In genomic region chr2:157355618-157356017, GRCh38 we compare ENCODE assay signal across 19 cellular contexts. TPM values are rescaled to one million over a fixed set of nuclear protein-coding genes. Genes with fewer than 3 reads are reported as not detected.
DNase-seq lines count a peak whose midpoint lies in the region; ATAC-seq lines count a peak whose summit lies in the region.
"Had no signal": no experiment of that assay in that cellular context is flagged by ENCODE, and none has a peak within 500 bp of the region (broad histone marks: within the 10 kb centered on the region; RNA-seq: fewer than 3 reads in every experiment).

No MANE protein-coding gene starts in this region.

- H3K4me3 Mint-ChIP-seq in activated T-helper 1 cell treated with anti-CD3 and anti-CD28 coated beads, Interleukin-12 subunit alpha, Interleukin-12 subunit beta, Interleukin-2, Interleukin-4 antibody, amounts not matched to agents 30 ng/mL and 10 ng/mL and 1 ng/mL, durations not matched to agents 14 hours and 24 hours and 36 hours: no peak overlapping the region
- H3K4me3 Mint-ChIP-seq: activated B cell treated with CpG ODN at 0.5 μM for 24 hours; activated CD8-positive, alpha-beta memory T cell treated with anti-CD3 and anti-CD28 coated beads, Interleukin-2, amount 10 ng/mL, durations not matched to agents 7 days and 5 days; HFFc6; mesothelial cell of epicardium had no signal

- H3K9me3 Mint-ChIP-seq in activated T-helper 1 cell treated with anti-CD3 and anti-CD28 coated beads, Interleukin-12 subunit alpha, Interleukin-12 subunit beta, Interleukin-2, Interleukin-4 antibody, amounts not matched to agents 30 ng/mL and 10 ng/mL and 1 ng/mL, durations not matched to agents 14 hours and 24 hours and 36 hours: peaks cover 16% of the 10 kb centered on the region
- H3K9me3 Mint-ChIP-seq: HFFc6, mesothelial cell of epicardium had no signal

- peaks cover 2% of the 10 kb centered on the region for H3K27me3 Mint-ChIP-seq in activated T-helper 1 cell treated with anti-CD3 and anti-CD28 coated beads, Interleukin-12 subunit alpha, Interleukin-12 subunit beta, Interleukin-2, Interleukin-4 antibody, amounts not matched to agents 30 ng/mL and 10 ng/mL and 1 ng/mL, durations not matched to agents 14 hours and 24 hours and 36 hours (ENCODE audit: insufficient read depth)
- H3K27me3 Mint-ChIP-seq: activated B cell treated with CpG ODN at 0.5 μM for 24 hours; activated CD8-positive, alpha-beta memory T cell treated with anti-CD3 and anti-CD28 coated beads, Interleukin-2, amount 10 ng/mL, durations not matched to agents 7 days and 5 days had no signal

- peaks cover 13% of the 10 kb centered on the region for H3K36me3 Mint-ChIP-seq in activated T-helper 1 cell treated with anti-CD3 and anti-CD28 coated beads, Interleukin-12 subunit alpha, Interleukin-12 subunit beta, Interleukin-2, Interleukin-4 antibody, amounts not matched to agents 30 ng/mL and 10 ng/mL and 1 ng/mL, durations not matched to agents 14 hours and 24 hours and 36 hours (ENCODE audit: low read depth)
- H3K36me3 Mint-ChIP-seq: mesothelial cell of epicardium had no signal

- in situ Hi-C loops in ACHN (cut with HindIII; ENCODE audit: low pct_ligation_motif_present, low pct_unique_long_range_greater_than_20kb, low sequenced_read_pairs): no loop called here

- H3K4me1 Mint-ChIP-seq in activated T-helper 1 cell treated with anti-CD3 and anti-CD28 coated beads, Interleukin-12 subunit alpha, Interleukin-12 subunit beta, Interleukin-2, Interleukin-4 antibody, amounts not matched to agents 30 ng/mL and 10 ng/mL and 1 ng/mL, durations not matched to agents 14 hours and 24 hours and 36 hours (ENCODE audit: low read depth): no peaks in the 10 kb centered on the region
- H3K4me1 Mint-ChIP-seq: activated CD8-positive, alpha-beta memory T cell treated with anti-CD3 and anti-CD28 coated beads, Interleukin-2, amount 10 ng/mL, durations not matched to agents 7 days and 5 days; mesothelial cell of epicardium had no signal

- DNase-seq in ACHN (peak; percentile 4), H7 (peak; percentile 11), adipocyte (ENCODE audit: low read depth) (peak; percentile 40), iPS-NIHi11 (ENCODE audit: low spot score) (peak; percentile 13), Right ventricle myocardium superior (no peak)
- DNase-seq in stimulated activated CD4-positive, alpha-beta T cell treated with anti-CD3 and anti-CD28 coated beads, Interleukin-15, amount 100 ng/mL, for 24 hours: no peak
- DNase-seq in activated T-helper 1 cell treated with anti-CD3 and anti-CD28 coated beads, Interleukin-12 subunit alpha, Interleukin-12 subunit beta, Interleukin-2, Interleukin-4 antibody, amounts not matched to agents 30 ng/mL and 10 ng/mL and 1 ng/mL, durations not matched to agents 14 hours and 24 hours and 36 hours (ENCODE audit: low spot score): no peak
- DNase-seq: activated B cell treated with CpG ODN at 0.5 μM for 24 hours; activated CD8-positive, alpha-beta memory T cell treated with anti-CD3 and anti-CD28 coated beads, Interleukin-2, amount 10 ng/mL, durations not matched to agents 7 days and 5 days; activated gamma-delta T cell treated with Interleukin-2 at 50 U/mL for 16 hours; glutamatergic neuron; HFFc6; NCI-H2081; NCI-H748 treated with DMSO at 0.1 percent for 48 hours; stimulated activated CD4-positive, alpha-beta T cell treated with anti-CD3 and anti-CD28 coated beads, Interleukin-2, amount 100 ng/mL, for 24 hours had no signal

- H3K27ac Mint-ChIP-seq in activated T-helper 1 cell treated with anti-CD3 and anti-CD28 coated beads, Interleukin-12 subunit alpha, Interleukin-12 subunit beta, Interleukin-2, Interleukin-4 antibody, amounts not matched to agents 30 ng/mL and 10 ng/mL and 1 ng/mL, durations not matched to agents 14 hours and 24 hours and 36 hours: no peak overlapping the region
- H3K27ac Mint-ChIP-seq: activated B cell treated with CpG ODN at 0.5 μM for 24 hours; activated CD8-positive, alpha-beta memory T cell treated with anti-CD3 and anti-CD28 coated beads, Interleukin-2, amount 10 ng/mL, durations not matched to agents 7 days and 5 days; HFFc6; mesothelial cell of epicardium had no signal

- H3K36me3 ChIP-seq in H7 (replicated peaks; ENCODE audit: control insufficient read depth, insufficient read depth, low read length) (no peaks in the 10 kb centered on the region), adipocyte (ENCODE audit: control insufficient read depth, insufficient read depth, low read length, severe bottlenecking) (no peaks in the 10 kb centered on the region)
- H3K36me3 ChIP-seq: ascending aorta had no signal

- H3K4me3 ChIP-seq in H7 (ENCODE audit: insufficient read depth, low read depth, low read length) (no peak overlapping the region), adipocyte (ENCODE audit: low read length) (no peak overlapping the region)
- H3K4me3 ChIP-seq: ascending aorta had no signal

- H3K4me1 ChIP-seq in adipocyte (ENCODE audit: control insufficient read depth, insufficient read depth, low read length): no peaks in the 10 kb centered on the region
- H3K4me1 ChIP-seq: ascending aorta had no signal

- intact Hi-C loops in Right ventricle myocardium superior (cut with DNase I): no loop called here
- intact Hi-C loops in activated T-helper 1 cell treated with anti-CD3 and anti-CD28 coated beads, Interleukin-12 subunit alpha, Interleukin-12 subunit beta, Interleukin-2, Interleukin-4 antibody, amounts not matched to agents 30 ng/mL and 10 ng/mL and 1 ng/mL, durations not matched to agents 14 hours and 24 hours and 36 hours (cut with micrococcal nuclease): no loop called here

- no peak overlapping the region for H3K9ac ChIP-seq in adipocyte (ENCODE audit: low read length)

- ATAC-seq in HG02642 (IDR thresholded peaks at IDR 0.05; ENCODE audit: poor library complexity, unreplicated experiment): no peak
- no peak for ATAC-seq in Right ventricle myocardium superior (ENCODE audit: poor library complexity)
- ATAC-seq: activated CD8-positive, alpha-beta memory T cell treated with anti-CD3 and anti-CD28 coated beads, Interleukin-2, amount 10 ng/mL, durations not matched to agents 7 days and 5 days; sciatic nerve had no signal

- H3K27me3 ChIP-seq in H7 (ENCODE audit: control insufficient read depth, insufficient read depth, low read length): no peaks in the 10 kb centered on the region
- H3K27me3 ChIP-seq in adipocyte (replicated peaks; ENCODE audit: control insufficient read depth, insufficient read depth, low read length): no peaks in the 10 kb centered on the region
- H3K27me3 ChIP-seq: ascending aorta had no signal

- H3K9me3 ChIP-seq in adipocyte (ENCODE audit: control insufficient read depth, low read length): no peaks in the 10 kb centered on the region
- H3K9me3 ChIP-seq: ascending aorta had no signal

RNA-seq across cellular contexts. Expression of gene ERMN, which starts 30.0 kb away (rescaled TPM):
- 0.04 and 0.31 TPM in 2 replicates for total RNA-seq in H7 (2014; rRNA removed; shearing (Covaris generic))
- total RNA-seq in Right ventricle myocardium superior: not detected
- 2.1 and 2.4 TPM in 2 replicates for total RNA-seq in activated T-helper 1 cell treated with anti-CD3 and anti-CD28 coated beads, Interleukin-12 subunit alpha, Interleukin-12 subunit beta, Interleukin-2, Interleukin-4 antibody, amounts not matched to agents 30 ng/mL and 10 ng/mL and 1 ng/mL, durations not matched to agents 14 hours and 24 hours and 36 hours
- total RNA-seq: ascending aorta, HFFc6, mesothelial cell of epicardium had no signal

Comparison
In these comparisons a context has a peak if more than half of its experiments do, and no peak if none do; other contexts are left out.
1. DNase-seq: peak in ACHN (single experiment), H7 (single experiment), adipocyte (single experiment) and iPS-NIHi11 (single experiment); none in Right ventricle myocardium superior (single experiment), stimulated activated CD4-positive, alpha-beta T cell treated with anti-CD3 and anti-CD28 coated beads, Interleukin-15, amount 100 ng/mL, for 24 hours (single experiment) and activated T-helper 1 cell treated with anti-CD3 and anti-CD28 coated beads, Interleukin-12 subunit alpha, Interleukin-12 subunit beta, Interleukin-2, Interleukin-4 antibody, amounts not matched to agents 30 ng/mL and 10 ng/mL and 1 ng/mL, durations not matched to agents 14 hours and 24 hours and 36 hours (single experiment).